ENCODE assay signal across 17 cellular contexts in the genomic region with DNA sequence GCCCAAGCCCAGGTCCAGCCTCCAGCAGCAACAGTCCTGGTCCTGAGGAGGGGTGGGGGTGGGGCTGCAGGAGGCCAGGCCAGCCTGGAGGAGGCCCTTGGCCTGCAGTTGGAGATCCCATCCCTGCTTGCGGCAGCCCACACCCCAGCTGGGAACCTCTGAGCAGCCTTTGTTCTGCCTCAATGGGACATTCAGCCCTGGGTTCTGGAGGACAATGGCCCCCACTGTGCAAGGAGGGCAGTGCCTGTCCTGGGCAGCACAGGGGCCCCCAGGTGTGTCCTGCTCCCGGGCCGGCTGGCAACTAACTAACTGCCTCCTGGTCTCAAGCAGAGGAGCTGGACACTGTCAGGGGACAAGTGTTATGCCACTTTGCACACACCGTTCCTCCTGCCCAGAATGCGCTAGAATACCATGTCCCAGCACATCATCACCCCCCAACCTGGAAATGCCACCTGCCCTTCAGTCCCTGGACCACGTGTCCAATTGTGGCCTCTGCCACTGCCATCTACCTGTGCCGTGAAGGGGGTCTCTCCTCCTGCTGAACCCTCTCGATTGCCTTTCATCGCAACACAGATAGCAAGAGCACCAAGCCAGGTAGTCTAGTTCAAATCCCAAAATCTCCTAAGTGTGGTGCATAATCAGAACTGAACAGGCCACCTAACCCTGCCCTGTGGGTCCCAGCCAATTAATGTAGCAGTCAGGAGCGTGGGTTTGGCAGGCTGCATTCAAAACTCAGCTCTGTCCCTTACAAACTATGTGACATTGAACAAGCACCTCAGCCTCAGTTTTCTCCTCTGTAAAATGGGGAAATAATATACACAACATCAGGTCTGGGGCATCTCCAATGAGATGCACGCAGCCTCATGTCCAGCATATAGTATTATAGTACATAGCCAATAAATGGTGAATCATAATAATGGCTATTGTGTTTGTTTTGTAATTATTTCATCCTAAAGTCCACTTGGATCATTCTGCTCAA. TPM values are rescaled to one million over a fixed set of nuclear protein-coding genes. Genes with fewer than 3 reads are reported as not detected.
DNase-seq lines count a peak whose midpoint lies in the region; ATAC-seq, FAIRE-seq and TF ChIP-seq lines count a peak whose summit lies in the region.
"Had no signal": no experiment of that assay in that cellular context is flagged by ENCODE, and none has a peak within 500 bp of the region (broad histone marks: within the 10 kb centered on the region; RNA-seq: fewer than 3 reads in every experiment).

No MANE protein-coding gene starts in this region.

- no peak overlapping the region for H3K4me3 Mint-ChIP-seq in osteocyte (ENCODE audit: unreplicated experiment)
- H3K4me3 Mint-ChIP-seq: activated naive CD4-positive, alpha-beta T cell treated with anti-CD3 and anti-CD28 coated beads, Interleukin-2, amount 10 ng/mL, durations not matched to agents 7 days and 5 days; HFFc6; neural crest cell; stimulated activated effector memory CD8-positive, alpha-beta T cell treated with anti-CD3 and anti-CD28 coated beads, Interleukin-12 subunit alpha, Interleukin-12 subunit beta, amount 100 ng/mL, for 72 hours had no signal

- H3K4me3 ChIP-seq in right atrium auricular region: no peak overlapping the region
- no peak overlapping the region for H3K4me3 ChIP-seq in thyroid gland (replicated peaks in 1 of 3)

- WGBS in thyroid gland, 2 donors: 70 to 71% methylated on average over 6 to 11 of the region's 11 CpGs

- no peak for TF ChIP-seq POLR2A in thyroid gland (IDR thresholded peaks at IDR 0.05)

- no peaks in the 10 kb centered on the region for H3K36me3 ChIP-seq in right atrium auricular region
- H3K36me3 ChIP-seq in thyroid gland: no peaks in the 10 kb centered on the region

- peak; percentile 35 for FAIRE-seq in urothelium cell line (lab: Jason Lieb, UNC)

- H3K36me3 Mint-ChIP-seq in osteocyte (ENCODE audit: unreplicated experiment): no peaks in the 10 kb centered on the region
- H3K36me3 Mint-ChIP-seq: activated naive CD4-positive, alpha-beta T cell treated with anti-CD3 and anti-CD28 coated beads, Interleukin-2, amount 10 ng/mL, durations not matched to agents 7 days and 5 days; stimulated activated effector memory CD8-positive, alpha-beta T cell treated with anti-CD3 and anti-CD28 coated beads, Interleukin-12 subunit alpha, Interleukin-12 subunit beta, amount 100 ng/mL, for 72 hours had no signal

- H3K27ac Mint-ChIP-seq in osteocyte (ENCODE audit: unreplicated experiment): no peak overlapping the region
- H3K27ac Mint-ChIP-seq: activated naive CD4-positive, alpha-beta T cell treated with anti-CD3 and anti-CD28 coated beads, Interleukin-2, amount 10 ng/mL, durations not matched to agents 7 days and 5 days; HFFc6; stimulated activated effector memory CD8-positive, alpha-beta T cell treated with anti-CD3 and anti-CD28 coated beads, Interleukin-12 subunit alpha, Interleukin-12 subunit beta, amount 100 ng/mL, for 72 hours had no signal

- H3K9me3 ChIP-seq in right atrium auricular region: peaks cover 0 to 7% of the 10 kb centered on the region in 2 donors
- no peaks in the 10 kb centered on the region for H3K9me3 ChIP-seq in thyroid gland

- H3K4me1 ChIP-seq in right atrium auricular region: no peaks in the 10 kb centered on the region
- H3K4me1 ChIP-seq in thyroid gland: no peaks in the 10 kb centered on the region

- peaks cover 46% of the 10 kb centered on the region for H3K27me3 Mint-ChIP-seq in osteocyte (ENCODE audit: unreplicated experiment)

- no peaks in the 10 kb centered on the region for H3K4me1 Mint-ChIP-seq in osteocyte (ENCODE audit: unreplicated experiment)
- H3K4me1 Mint-ChIP-seq: activated naive CD4-positive, alpha-beta T cell treated with anti-CD3 and anti-CD28 coated beads, Interleukin-2, amount 10 ng/mL, durations not matched to agents 7 days and 5 days; stimulated activated effector memory CD8-positive, alpha-beta T cell treated with anti-CD3 and anti-CD28 coated beads, Interleukin-12 subunit alpha, Interleukin-12 subunit beta, amount 100 ng/mL, for 72 hours had no signal

- TF ChIP-seq CTCF in right atrium auricular region (IDR thresholded peaks at IDR 0.05): no peak
- TF ChIP-seq CTCF in osteocyte (IDR thresholded peaks at IDR 0.05): no peak
- TF ChIP-seq CTCF in thyroid gland (IDR thresholded peaks at IDR 0.05): no peak

- peak; percentile 46 for DNase-seq in right atrium auricular region (ENCODE audit: low spot score)
- no peak for DNase-seq in left cardiac atrium
- DNase-seq in head of caudate nucleus: peak; percentile 67 to 95 (median 88)
- peak; percentile 78 for DNase-seq in osteocyte (ENCODE audit: extremely low spot score, unreplicated experiment)
- DNase-seq in urothelium cell line (ENCODE audit: low spot score): no peak
- no peak for DNase-seq in NCI-H524 treated with DMSO at 0.1 percent for 48 hours (lab: John Stamatoyannopoulos, UW)
- DNase-seq in thyroid gland: no peak
- no peak for DNase-seq in cortex of kidney (lab: John Stamatoyannopoulos, UW)
- DNase-seq: activated naive CD4-positive, alpha-beta T cell treated with anti-CD3 and anti-CD28 coated beads, Interleukin-2, amount 10 ng/mL, durations not matched to agents 7 days and 5 days; GDM1; HFFc6; KBM-7; T-helper 1 cell had no signal

- H3K9me3 Mint-ChIP-seq in osteocyte (ENCODE audit: unreplicated experiment): no peaks in the 10 kb centered on the region
- H3K9me3 Mint-ChIP-seq: activated naive CD4-positive, alpha-beta T cell treated with anti-CD3 and anti-CD28 coated beads, Interleukin-2, amount 10 ng/mL, durations not matched to agents 7 days and 5 days; HFFc6; neural crest cell; stimulated activated effector memory CD8-positive, alpha-beta T cell treated with anti-CD3 and anti-CD28 coated beads, Interleukin-12 subunit alpha, Interleukin-12 subunit beta, amount 100 ng/mL, for 72 hours had no signal

- ATAC-seq in left cardiac atrium: no peak
- ATAC-seq: stimulated activated effector memory CD8-positive, alpha-beta T cell treated with anti-CD3 and anti-CD28 coated beads, Interleukin-12 subunit alpha, Interleukin-12 subunit beta, amount 100 ng/mL, for 72 hours had no signal

- H3K27me3 ChIP-seq in right atrium auricular region (no peaks in the 10 kb centered on the region), thyroid gland (no peaks in the 10 kb centered on the region)

- H3K27ac ChIP-seq in right atrium auricular region: no peak overlapping the region
- no peak overlapping the region for H3K27ac ChIP-seq in thyroid gland

- intact Hi-C loops in left cardiac atrium (cut with DNase I) (no loop called here), head of caudate nucleus (cut with DNase I) (no loop called here), thyroid gland (cut with DNase I) (no loop called here)

RNA-seq across cellular contexts. Expression of a gene that starts 8.8 kb away (rescaled TPM):
- total RNA-seq in right atrium auricular region (1 to 10 TPM; 4.6 to 5.7 TPM), left cardiac atrium (1 to 10 TPM; 4.8 to 5.2 TPM), osteocyte (not detected in 2 replicates), thyroid gland (1 to 10 TPM in 1 of 4 donors, under 1 TPM in 2, not detected in 1; 0.15 to 1.5 (median 0.33) TPM)
- total RNA-seq: fibroblast of villous mesenchyme, skeletal muscle tissue had no signal

Comparison
In these comparisons a context has a peak if more than half of its experiments do, and no peak if none do; other contexts are left out.
1. DNase-seq: peak in right atrium auricular region (single experiment), head of caudate nucleus (42 of 42) and osteocyte (single experiment); none in left cardiac atrium (single experiment), urothelium cell line (single experiment), NCI-H524 treated with DMSO at 0.1 percent for 48 hours (single experiment), thyroid gland (0 of 2) and cortex of kidney (single experiment).